13 cellular contexts compared by ENCODE assay signal in genomic region chr14:31895206-31895605, GRCh38.
DNase-seq lines count a peak whose midpoint lies in the region; ATAC-seq, FAIRE-seq and TF ChIP-seq lines count a peak whose summit lies in the region.
"Had no signal": no experiment of that assay in that cellular context is flagged by ENCODE, and none has a peak within 500 bp of the region (broad histone marks: within the 10 kb centered on the region; RNA-seq: fewer than 3 reads in every experiment).

No MANE protein-coding gene starts in this region.

- no peak overlapping the region for H3K4me3 ChIP-seq in adipocyte (ENCODE audit: low read length)
- no peak overlapping the region for H3K4me3 ChIP-seq in fibroblast of pulmonary artery (replicated peaks; ENCODE audit: low read depth, low read length)
- H3K4me3 ChIP-seq: stomach had no signal

- peaks cover 9% of the 10 kb centered on the region for H3K27me3 Mint-ChIP-seq in CD4-positive, alpha-beta T cell

- H3K36me3 Mint-ChIP-seq in CD4-positive, alpha-beta T cell (ENCODE audit: low read depth): no peaks in the 10 kb centered on the region
- H3K36me3 Mint-ChIP-seq: CD4-positive, CD25-positive, alpha-beta regulatory T cell had no signal

- no peaks in the 10 kb centered on the region for H3K27me3 ChIP-seq in adipocyte (replicated peaks; ENCODE audit: control insufficient read depth, insufficient read depth, low read length)
- H3K27me3 ChIP-seq in CD4-positive, alpha-beta T cell (ENCODE audit: control insufficient read depth, insufficient read depth, low read length): no peaks in the 10 kb centered on the region
- H3K27me3 ChIP-seq: stomach had no signal

- no peak for TF ChIP-seq CTCF in fibroblast of pulmonary artery (IDR thresholded peaks at IDR 0.05; ENCODE audit: low read length, missing control alignments)
- no peak for TF ChIP-seq CTCF in CD4-positive, alpha-beta T cell (IDR thresholded peaks at IDR 0.05)

- intact Hi-C loops in CD4-positive, alpha-beta T cell (cut with DNase I, micrococcal nuclease): no loop called here

- peaks cover 11% of the 10 kb centered on the region for H3K4me1 ChIP-seq in adipocyte (ENCODE audit: control insufficient read depth, insufficient read depth, low read length)

- H3K4me3 Mint-ChIP-seq in CD4-positive, alpha-beta T cell: no peak overlapping the region
- H3K4me3 Mint-ChIP-seq: CD4-positive, CD25-positive, alpha-beta regulatory T cell had no signal

- DNase-seq in H54 (ENCODE audit: insufficient read length, low spot score) (no peak), adipocyte (ENCODE audit: low read depth) (peak; percentile 74), fibroblast of pulmonary artery (ENCODE audit: low read depth) (peak; percentile 74), pons (ENCODE audit: low spot score) (peak; percentile 35), GDM1 (lab: John Stamatoyannopoulos, UW) (no peak)
- DNase-seq in CD4-positive, alpha-beta T cell: no peak
- DNase-seq: activated naive CD4-positive, alpha-beta T cell; CD4-positive, CD25-positive, alpha-beta regulatory T cell; NCI-H526; stomach; T1000 had no signal

- no peak for TF ChIP-seq POLR2A in H54 (IDR thresholded peaks at IDR 0.05; ENCODE audit: low read depth, low read length)

- FAIRE-seq in H54 (lab: Jason Lieb, UNC): peak; percentile 88

- H3K9ac ChIP-seq in adipocyte (ENCODE audit: low read length): no peak overlapping the region

- ATAC-seq in GM19328 (IDR thresholded peaks at IDR 0.05; ENCODE audit: unreplicated experiment): no peak
- no peak for ATAC-seq in CD4-positive, alpha-beta T cell (ENCODE audit: poor library complexity)
- ATAC-seq: sciatic nerve had no signal

- H3K9me3 ChIP-seq in adipocyte (ENCODE audit: control insufficient read depth, low read length): no peaks in the 10 kb centered on the region
- no peaks in the 10 kb centered on the region for H3K9me3 ChIP-seq in CD4-positive, alpha-beta T cell (ENCODE audit: control insufficient read depth, low read length)
- H3K9me3 ChIP-seq: stomach had no signal

- no peaks in the 10 kb centered on the region for H3K4me1 Mint-ChIP-seq in CD4-positive, alpha-beta T cell (ENCODE audit: low read depth)
- H3K4me1 Mint-ChIP-seq: CD4-positive, CD25-positive, alpha-beta regulatory T cell had no signal

- no peaks in the 10 kb centered on the region for H3K36me3 ChIP-seq in adipocyte (ENCODE audit: control insufficient read depth, insufficient read depth, low read length, severe bottlenecking)
- H3K36me3 ChIP-seq: stomach had no signal

- H3K27ac ChIP-seq in CD4-positive, alpha-beta T cell (ENCODE audit: low read depth, low read length): no peak overlapping the region
- H3K27ac ChIP-seq: stomach had no signal

- no peaks in the 10 kb centered on the region for H3K9me3 Mint-ChIP-seq in CD4-positive, alpha-beta T cell

- POLR2A ChIA-PET in CD4-positive, alpha-beta T cell (lab: Charles Lee): no interaction called here

- CTCF ChIA-PET in CD4-positive, alpha-beta T cell (lab: Charles Lee): no interaction called here

- no peak overlapping the region for H3K27ac Mint-ChIP-seq in CD4-positive, alpha-beta T cell

Comparison
In these comparisons a context has a peak if more than half of its experiments do, and no peak if none do; other contexts are left out.
1. DNase-seq: peak in adipocyte (single experiment), fibroblast of pulmonary artery (single experiment) and pons (single experiment); none in H54 (single experiment), GDM1 (single experiment) and CD4-positive, alpha-beta T cell (0 of 10).